19 cellular contexts compared by ENCODE assay signal in the genomic region with DNA sequence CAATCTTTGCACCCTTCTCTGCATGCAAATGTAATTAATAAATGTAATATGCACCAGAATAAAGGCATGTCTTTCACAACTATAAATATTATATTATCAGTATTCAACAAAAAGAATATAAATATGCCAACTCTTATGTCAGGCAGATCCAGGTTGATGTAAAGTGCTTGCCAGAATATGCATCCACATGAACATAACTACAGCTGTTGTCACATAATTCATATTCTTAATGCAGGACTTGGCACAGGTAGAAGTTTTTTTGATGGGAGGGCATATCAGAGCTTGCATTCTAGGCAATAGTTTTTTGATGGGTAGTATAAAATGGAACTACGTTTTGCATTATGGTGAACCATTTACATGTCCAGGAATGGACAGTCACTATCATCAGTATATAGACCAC.
"Had no signal": no experiment of that assay in that cellular context is flagged by ENCODE, and none has a peak within 500 bp of the region (broad histone marks: within the 10 kb centered on the region; RNA-seq: fewer than 3 reads in every experiment).

No MANE protein-coding gene starts in this region.

- DNase-seq: KBM-7; MV-4-11; NCI-H1048; NCI-H1436; NCI-H187; NCI-H2029; NCI-H2081 treated with DMSO at 0.1 percent for 48 hours; NCI-H345; NCI-H446 treated with DMSO at 0.1 percent for 48 hours; NCI-H510A treated with DMSO at 0.1 percent for 48 hours; NCI-H526; NCI-H748 treated with DMSO at 0.1 percent for 48 hours; NK-92 treated with Interleukin-12 subunit alpha and Interleukin-12 subunit beta, amount 100 ng/mL, for 24 hours; PC-3; SHP77 treated with DMSO at 0.1 percent for 48 hours; SW 1271; T-cell had no signal

- ATAC-seq: Panc1, PC-3, Right ventricle myocardium inferior, T-cell had no signal
